ENCODE assay signal across 12 cellular contexts in genomic region chr22:41305646-41306045, GRCh38. TPM values are rescaled to one million over a fixed set of nuclear protein-coding genes. Genes with fewer than 3 reads are reported as not detected.
DNase-seq lines count a peak whose midpoint lies in the region; ATAC-seq and TF ChIP-seq lines count a peak whose summit lies in the region.
"Had no signal": no experiment of that assay in that cellular context is flagged by ENCODE, and none has a peak within 500 bp of the region (broad histone marks: within the 10 kb centered on the region; RNA-seq: fewer than 3 reads in every experiment).

No MANE protein-coding gene starts in this region.

- intact Hi-C loops in posterior vena cava (cut with DNase I): no loop called here
- intact Hi-C loops in Right ventricle myocardium superior (cut with DNase I): no loop called here

- peaks cover 41 to 58% of the 10 kb centered on the region in 2 donors for H3K4me1 Mint-ChIP-seq in stimulated activated naive B cell treated with anti-CD40 and anti-IgM and Interleukin-4, amounts not matched to agents 10 μg/mL and 1 μg/mL and 100 μg/mL, for 72 hours

- DNase-seq in Caki2 (ENCODE audit: low read depth): peak; percentile 83
- peak; percentile 77 for DNase-seq in RKO (ENCODE audit: low spot score)
- DNase-seq in posterior vena cava (ENCODE audit: low spot score): peak; percentile 83
- DNase-seq in SIG-M5 treated with dmso at 0.1 percent for 504 hours (lab: John Stamatoyannopoulos, UW; ENCODE audit: unreplicated experiment): no peak
- no peak for DNase-seq in stimulated activated naive B cell treated with anti-CD40 and anti-IgM and Interleukin-4, amounts not matched to agents 10 μg/mL and 1 μg/mL and 100 μg/mL, for 72 hours
- no peak for DNase-seq in GM13976 (ENCODE audit: low spot score)
- DNase-seq in Right ventricle myocardium superior: no peak
- DNase-seq: activated T-cell treated with anti-CD3 and anti-CD28 coated beads for 4 hours; GDM1; NCI-H187; stimulated activated CD4-positive, alpha-beta T cell treated with anti-CD3 and anti-CD28 coated beads, Interleukin-2, amount 100 ng/mL, for 48 hours had no signal

- no peaks in the 10 kb centered on the region for H3K27me3 Mint-ChIP-seq in stimulated activated naive B cell treated with anti-CD40 and anti-IgM and Interleukin-4, amounts not matched to agents 10 μg/mL and 1 μg/mL and 100 μg/mL, for 72 hours

- no peak overlapping the region for H3K27ac Mint-ChIP-seq in stimulated activated naive B cell treated with anti-CD40 and anti-IgM and Interleukin-4, amounts not matched to agents 10 μg/mL and 1 μg/mL and 100 μg/mL, for 72 hours

- H3K9me3 Mint-ChIP-seq in stimulated activated naive B cell treated with anti-CD40 and anti-IgM and Interleukin-4, amounts not matched to agents 10 μg/mL and 1 μg/mL and 100 μg/mL, for 72 hours: no peaks in the 10 kb centered on the region

- H3K4me3 Mint-ChIP-seq in stimulated activated naive B cell treated with anti-CD40 and anti-IgM and Interleukin-4, amounts not matched to agents 10 μg/mL and 1 μg/mL and 100 μg/mL, for 72 hours: no peak overlapping the region

- H3K36me3 Mint-ChIP-seq in stimulated activated naive B cell treated with anti-CD40 and anti-IgM and Interleukin-4, amounts not matched to agents 10 μg/mL and 1 μg/mL and 100 μg/mL, for 72 hours: peaks cover 10 to 31% of the 10 kb centered on the region in 2 donors

- in situ Hi-C loops in Caki2 (cut with HindIII; ENCODE audit: low pct_unique_long_range_greater_than_20kb, low sequenced_read_pairs): no loop called here
- in situ Hi-C loops in GM13976 (cut with MboI; ENCODE audit: low sequenced_read_pairs, unreplicated experiment): no loop called here

- peak; percentile 70 for ATAC-seq in esophagus mucosa
- ATAC-seq in stimulated activated naive B cell treated with anti-CD40 and anti-IgM and Interleukin-4, amounts not matched to agents 10 μg/mL and 1 μg/mL and 100 μg/mL, for 72 hours (replicated peaks): no peak
- no peak for ATAC-seq in Right ventricle myocardium superior (ENCODE audit: poor library complexity)

- TF ChIP-seq CTCF in GM13976 (IDR thresholded peaks at IDR 0.05; ENCODE audit: borderline replicate concordance, control extremely low read depth, extremely low read depth, insufficient read depth, missing control alignments): no peak

RNA-seq across cellular contexts. Expression of gene ZC3H7B, which starts 4.3 kb away (rescaled TPM):
- 64.1 and 83.8 TPM in 2 replicates for total RNA-seq in Caki2 (2014; rRNA removed; shearing (Covaris generic); ENCODE audit: low replicate concordance)
- total RNA-seq in esophagus mucosa: 21.1 TPM
- 10 to 100 TPM; 36.1 to 41.7 TPM for total RNA-seq in posterior vena cava
- total RNA-seq in Right ventricle myocardium superior: 41.3 TPM

RNA-seq across cellular contexts. Expression of gene RANGAP1, which starts 19.7 kb away (rescaled TPM):
- total RNA-seq in Caki2 (2014; rRNA removed; shearing (Covaris generic); ENCODE audit: low replicate concordance): 178 and 208 TPM in 2 replicates
- total RNA-seq in esophagus mucosa (78.9 TPM), posterior vena cava (10 to 100 TPM; 26.2 to 39.4 TPM), Right ventricle myocardium superior (42.8 TPM)

Comparison
In these comparisons a context has a peak if more than half of its experiments do, and no peak if none do; other contexts are left out.
1. DNase-seq: peak in Caki2 (single experiment), RKO (single experiment) and posterior vena cava (single experiment); none in SIG-M5 treated with dmso at 0.1 percent for 504 hours (single experiment), stimulated activated naive B cell treated with anti-CD40 and anti-IgM and Interleukin-4, amounts not matched to agents 10 μg/mL and 1 μg/mL and 100 μg/mL, for 72 hours (single experiment), GM13976 (single experiment) and Right ventricle myocardium superior (single experiment).